In genomic region chr13:20190481-20191310, GRCh38 we compare ENCODE assay signal across 11 cellular contexts. TPM values are rescaled to one million over a fixed set of nuclear protein-coding genes. Genes with fewer than 3 reads are reported as not detected.
DNase-seq lines count a peak whose midpoint lies in the region; ATAC-seq and TF ChIP-seq lines count a peak whose summit lies in the region.
"Had no signal": no experiment of that assay in that cellular context is flagged by ENCODE, and none has a peak within 500 bp of the region (broad histone marks: within the 10 kb centered on the region; RNA-seq: fewer than 3 reads in every experiment).

No MANE protein-coding gene starts in this region.

- H3K23me2 ChIP-seq in H9 (ENCODE audit: insufficient read length, low read depth, low read length, poor library complexity, severe bottlenecking), result peaks cover 18% of the 10 kb centered on the region

- H4K5ac ChIP-seq in H9 (ENCODE audit: insufficient read length, low read depth, low read length), result no peak overlapping the region

- peaks cover 11 to 25% of the 10 kb centered on the region in 2 experiments for H3K4me1 Mint-ChIP-seq in H9

- H3K9me3 Mint-ChIP-seq in H9, result 0 out of 5 replicates have a peak, but pooled peaks cover 0 to 2% of the 10 kb centered on the region in 2 experiments

- no peak overlapping the region for H2BK120ac ChIP-seq in H9 (ENCODE audit: low read depth, low read length, poor library complexity, severe bottlenecking)

- H3K27me3 Mint-ChIP-seq in H9 (ENCODE audit: low read depth), result peaks cover 79% of the 10 kb centered on the region

- H3K23ac ChIP-seq in H9 (ENCODE audit: insufficient read length, low read depth, low read length), result no peak overlapping the region

- no CpG with 5 or more reads among the region's 16 CpGs for whole genome bisulfite sequencing in H9 (ENCODE audit: extremely low coverage, insufficient read length, low lambda C conversion rate)

- H3T11ph ChIP-seq in H9 (ENCODE audit: low read length), result no peak overlapping the region

- H3K4ac ChIP-seq in H9 (ENCODE audit: low read depth, low read length), result no peak overlapping the region

- no peak overlapping the region for H3K27ac Mint-ChIP-seq in H9

- no peaks in the 10 kb centered on the region for H3K4me1 ChIP-seq in H9 (ENCODE audit: insufficient read depth, low read length)

- peaks cover 2% of the 10 kb centered on the region for H4K20me1 ChIP-seq in H9 (ENCODE audit: control insufficient read depth, insufficient read depth, insufficient read length)

- TF ChIP-seq CTCF in fibroblast of mammary gland (conservative IDR thresholded peaks at IDR 0.05; ENCODE audit: control insufficient read depth, insufficient read depth, low read depth, low read length) (no peak), H9 (conservative IDR thresholded peaks at IDR 0.05) (no peak)

- peaks cover 48% of the 10 kb centered on the region for H3K27me3 ChIP-seq in H9 (ENCODE audit: insufficient read depth, low read length)
- H3K27me3 ChIP-seq: thyroid gland had no signal

- H3K56ac ChIP-seq in H9 (ENCODE audit: insufficient read length, low read depth, low read length), result no peak overlapping the region

- no peak overlapping the region for H2AK5ac ChIP-seq in H9 (ENCODE audit: insufficient read length, low read length)

- DNase-seq in GM04504 (ENCODE audit: low read depth) (peak; percentile 17), SW480 (ENCODE audit: low spot score) (peak; percentile 75), fibroblast of mammary gland (ENCODE audit: low read depth) (peak; percentile 94), iPS-NIHi7 (ENCODE audit: extremely low spot score) (no peak), H9 (no peak), NCI-H345 treated with DMSO at 0.1 percent for 48 hours (lab: John Stamatoyannopoulos, UW; ENCODE audit: unreplicated experiment) (no peak)
- DNase-seq: left lung had no signal

- no peaks in the 10 kb centered on the region for H3K36me3 Mint-ChIP-seq in H9 (ENCODE audit: insufficient read depth in 1 of 3, low read depth in 3 of 3)

- H3K4me3 Mint-ChIP-seq in H9, result no peak overlapping the region

- ATAC-seq in GM18517 (IDR thresholded peaks at IDR 0.05; ENCODE audit: unreplicated experiment), result no peak
- ATAC-seq: body of pancreas had no signal

- H3K4me2 ChIP-seq in H9 (ENCODE audit: insufficient read depth, insufficient read length, low read length), result no peak overlapping the region

- no peak overlapping the region for H2BK5ac ChIP-seq in H9 (ENCODE audit: insufficient read length, low read length)

- H3K79me2 ChIP-seq in H9 (ENCODE audit: insufficient read depth, low read length), result no peaks in the 10 kb centered on the region

- no peak overlapping the region for H2AFZ ChIP-seq in H9 (ENCODE audit: low read length)

- no peak overlapping the region for H4K8ac ChIP-seq in H9 (replicated peaks; ENCODE audit: insufficient read length, low read depth, low read length)

- H3K4me3 ChIP-seq in fibroblast of mammary gland (ENCODE audit: control insufficient read depth, low read depth, low read length) (peak overlapping the region; percentile 17), skin epidermis (peak overlapping the region; percentile 41 to 71 (median 60))
- H3K4me3 ChIP-seq: body of pancreas, left lung, thyroid gland had no signal

- H2BK12ac ChIP-seq in H9 (ENCODE audit: insufficient read length, low read depth, low read length), result no peak overlapping the region

- no peak overlapping the region for H3K18ac ChIP-seq in H9 (ENCODE audit: insufficient read length, low read depth, low read length)

- no peak overlapping the region for H3K14ac ChIP-seq in H9 (ENCODE audit: insufficient read depth, low read length)

- no peaks in the 10 kb centered on the region for H3K79me1 ChIP-seq in H9 (ENCODE audit: insufficient read depth, low read depth, low read length, poor library complexity, severe bottlenecking)

- H4K91ac ChIP-seq in H9 (ENCODE audit: insufficient read length, low read depth, low read length), result no peak overlapping the region

- H3K27ac ChIP-seq in skin epidermis (peak overlapping the region in 16 of 21 experiments; percentile 29 to 91 (median 80)), H9 (ENCODE audit: insufficient read length, low read depth, low read length) (no peak overlapping the region)
- H3K27ac ChIP-seq: body of pancreas, left lung, thyroid gland had no signal

- H3K9ac ChIP-seq in H9 (ENCODE audit: extremely low read depth, insufficient read length, low read length), result no peak overlapping the region

- H2BK15ac ChIP-seq in H9 (ENCODE audit: low read depth, low read length), result no peak overlapping the region

- H3K9me3 ChIP-seq in H9 (ENCODE audit: control insufficient read depth, low read depth, low read length), result no peaks in the 10 kb centered on the region
- H3K9me3 ChIP-seq: body of pancreas, left lung, thyroid gland had no signal

- H2BK20ac ChIP-seq in H9 (ENCODE audit: low read depth, low read length, poor library complexity, severe bottlenecking), result no peak overlapping the region

RNA-seq across cellular contexts. Expression of gene GJB2, which starts 2.0 kb away (rescaled TPM):
- 0.28 and 0.59 TPM in 2 replicates for total RNA-seq in H9 (2021)

RNA-seq across cellular contexts. Expression of gene GJA3, which starts 29.8 kb away (rescaled TPM):
- 0.83 and 0.92 TPM in 2 replicates for total RNA-seq in H9 (2021)
- total RNA-seq: body of pancreas had no signal

RNA-seq across cellular contexts. Expression of gene GJB6, which starts 41.4 kb away (rescaled TPM):
- not detected in 2 replicates for total RNA-seq in H9 (2021)
- total RNA-seq: body of pancreas had no signal

Comparison
In these comparisons a context has a peak if more than half of its experiments do, and no peak if none do; other contexts are left out.
1. DNase-seq: peak in GM04504 (single experiment), SW480 (single experiment) and fibroblast of mammary gland (single experiment); none in iPS-NIHi7 (single experiment), H9 (single experiment) and NCI-H345 treated with DMSO at 0.1 percent for 48 hours (single experiment).